ENCODE assay signal across 9 cellular contexts in the genomic region with DNA sequence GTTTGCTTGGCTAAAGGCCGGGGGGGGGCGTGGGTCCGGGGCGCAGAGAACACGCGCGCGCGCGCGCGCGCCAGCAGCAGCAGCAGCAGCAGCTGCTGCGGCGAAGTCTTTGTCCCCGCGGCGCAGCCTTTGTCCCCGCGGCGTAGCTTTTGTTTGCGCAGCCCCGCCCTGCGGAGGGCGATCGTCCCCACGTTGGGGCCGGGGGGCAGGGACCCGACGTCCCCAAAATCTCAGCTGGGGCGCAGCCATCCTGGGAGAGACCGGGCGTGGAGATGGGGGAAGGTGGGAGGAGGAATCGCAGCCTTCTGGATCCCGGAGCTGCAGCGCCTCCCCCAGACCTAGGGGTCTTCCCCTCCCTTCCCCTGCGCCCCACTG.
DNase-seq lines count a peak whose midpoint lies in the region; ATAC-seq and TF ChIP-seq lines count a peak whose summit lies in the region.
"Had no signal": no experiment of that assay in that cellular context is flagged by ENCODE, and none has a peak within 500 bp of the region (broad histone marks: within the 10 kb centered on the region; RNA-seq: fewer than 3 reads in every experiment).

No MANE protein-coding gene starts in this region.

- 0 to 2% (median 1%) methylated on average over 19 to 37 of the region's 37 CpGs for WGBS in ovary, 3 donors

- H3K4me3 ChIP-seq in WI38 (ENCODE audit: low read depth, low read length) (peak overlapping the region; percentile 50), ovary (peak overlapping the region; percentile 44)

- no peak for TF ChIP-seq EP300 in ovary (IDR thresholded peaks at IDR 0.05)

- H3K27ac ChIP-seq in ovary: no peak overlapping the region

- no peak overlapping the region for H3K27ac Mint-ChIP-seq in activated CD4-positive, alpha-beta T cell treated with anti-CD3 and anti-CD28 coated beads for 36 hours
- H3K27ac Mint-ChIP-seq in glutamatergic neuron (ENCODE audit: unreplicated experiment): peak overlapping the region; percentile 80

- no peaks in the 10 kb centered on the region for H3K9me3 ChIP-seq in ovary

- POLR2A ChIA-PET in activated CD4-positive, alpha-beta T cell treated with anti-CD3 and anti-CD28 coated beads for 36 hours (lab: Charles Lee): interaction anchor here (0.6 kb wide), 1 partner anchor 11 kb away, joined by 3 read pairs; no protein-coding TSS in a partner anchor

- CTCF ChIA-PET in activated CD4-positive, alpha-beta T cell treated with anti-CD3 and anti-CD28 coated beads for 36 hours (lab: Charles Lee): interaction anchor here (1.0 to 3.6 kb wide), 3 partner anchors 12 to 72 kb away, joined by 3 to 21 read pairs (median 16); no protein-coding TSS in a partner anchor

- H3K27me3 Mint-ChIP-seq in activated CD4-positive, alpha-beta T cell treated with anti-CD3 and anti-CD28 coated beads for 36 hours: no peaks in the 10 kb centered on the region
- peaks cover 4% of the 10 kb centered on the region for H3K27me3 Mint-ChIP-seq in glutamatergic neuron (ENCODE audit: unreplicated experiment)

- peak overlapping the region; percentile 62 for H3K4me3 Mint-ChIP-seq in activated CD4-positive, alpha-beta T cell treated with anti-CD3 and anti-CD28 coated beads for 36 hours
- peak overlapping the region; percentile 77 for H3K4me3 Mint-ChIP-seq in glutamatergic neuron (ENCODE audit: unreplicated experiment)

- no peaks in the 10 kb centered on the region for H3K9me3 Mint-ChIP-seq in activated CD4-positive, alpha-beta T cell treated with anti-CD3 and anti-CD28 coated beads for 36 hours (ENCODE audit: low read depth)
- H3K9me3 Mint-ChIP-seq in glutamatergic neuron (ENCODE audit: unreplicated experiment): peaks cover 4% of the 10 kb centered on the region

- no peaks in the 10 kb centered on the region for H3K27me3 ChIP-seq in ovary

- no peaks in the 10 kb centered on the region for H3K4me1 Mint-ChIP-seq in activated CD4-positive, alpha-beta T cell treated with anti-CD3 and anti-CD28 coated beads for 36 hours
- no peaks in the 10 kb centered on the region for H3K4me1 Mint-ChIP-seq in glutamatergic neuron (ENCODE audit: low read depth, unreplicated experiment)

- H3K36me3 Mint-ChIP-seq in activated CD4-positive, alpha-beta T cell treated with anti-CD3 and anti-CD28 coated beads for 36 hours (ENCODE audit: low read depth): no peaks in the 10 kb centered on the region
- peaks cover 5% of the 10 kb centered on the region for H3K36me3 Mint-ChIP-seq in glutamatergic neuron (ENCODE audit: unreplicated experiment)

- TF ChIP-seq CTCF in WI38 (IDR thresholded peaks at IDR 0.05; ENCODE audit: low read depth, low read length) (no peak), glutamatergic neuron (IDR thresholded peaks at IDR 0.05; ENCODE audit: partially characterized antibody, unreplicated experiment) (no peak), ovary (IDR thresholded peaks at IDR 0.05) (no peak)

- no peaks in the 10 kb centered on the region for H3K4me1 ChIP-seq in ovary (ENCODE audit: insufficient read depth)

- TF ChIP-seq POLR2A in ovary (IDR thresholded peaks at IDR 0.05): no peak

- ATAC-seq in activated CD4-positive, alpha-beta T cell treated with anti-CD3 and anti-CD28 coated beads for 36 hours: peak; percentile 13

- intact Hi-C loops in activated CD4-positive, alpha-beta T cell treated with anti-CD3 and anti-CD28 coated beads for 36 hours (cut with DNase I, micrococcal nuclease): loop anchor here in 1 of 2 experiments (1.0 kb wide), 1 partner anchor 24 kb away; no protein-coding TSS in a partner anchor
- intact Hi-C loops in ovary (cut with DNase I): no loop called here

- H3K36me3 ChIP-seq in ovary: no peaks in the 10 kb centered on the region

- DNase-seq in activated CD4-positive, alpha-beta T cell treated with anti-CD3 and anti-CD28 coated beads for 36 hours: peak; percentile 31
- no peak for DNase-seq in activated CD4-positive, alpha-beta T cell treated with anti-CD3 and anti-CD28 coated beads, Interleukin-2, amount 50 U/mL, for 48 hours
- peak; percentile 55 for DNase-seq in glutamatergic neuron
- DNase-seq in ovary: no peak
- DNase-seq in activated CD4-positive, CD25-positive, alpha-beta regulatory T cell (lab: John Stamatoyannopoulos, UW): no peak
- no peak for DNase-seq in stimulated activated CD4-positive, alpha-beta T cell treated with anti-CD3 and anti-CD28 coated beads, Interleukin-4, amount 100 ng/mL, for 1 hour
- DNase-seq in NAMALWA (ENCODE audit: low spot score): no peak
- DNase-seq: DND-41 had no signal

Comparison
In these comparisons a context has a peak if more than half of its experiments do, and no peak if none do; other contexts are left out.
1. DNase-seq: peak in activated CD4-positive, alpha-beta T cell treated with anti-CD3 and anti-CD28 coated beads for 36 hours (single experiment) and glutamatergic neuron (single experiment); none in activated CD4-positive, alpha-beta T cell treated with anti-CD3 and anti-CD28 coated beads, Interleukin-2, amount 50 U/mL, for 48 hours (0 of 2), ovary (0 of 5), activated CD4-positive, CD25-positive, alpha-beta regulatory T cell (0 of 4), stimulated activated CD4-positive, alpha-beta T cell treated with anti-CD3 and anti-CD28 coated beads, Interleukin-4, amount 100 ng/mL, for 1 hour (single experiment) and NAMALWA (single experiment).